ENCODE assay signal across 13 cellular contexts in the genomic region with DNA sequence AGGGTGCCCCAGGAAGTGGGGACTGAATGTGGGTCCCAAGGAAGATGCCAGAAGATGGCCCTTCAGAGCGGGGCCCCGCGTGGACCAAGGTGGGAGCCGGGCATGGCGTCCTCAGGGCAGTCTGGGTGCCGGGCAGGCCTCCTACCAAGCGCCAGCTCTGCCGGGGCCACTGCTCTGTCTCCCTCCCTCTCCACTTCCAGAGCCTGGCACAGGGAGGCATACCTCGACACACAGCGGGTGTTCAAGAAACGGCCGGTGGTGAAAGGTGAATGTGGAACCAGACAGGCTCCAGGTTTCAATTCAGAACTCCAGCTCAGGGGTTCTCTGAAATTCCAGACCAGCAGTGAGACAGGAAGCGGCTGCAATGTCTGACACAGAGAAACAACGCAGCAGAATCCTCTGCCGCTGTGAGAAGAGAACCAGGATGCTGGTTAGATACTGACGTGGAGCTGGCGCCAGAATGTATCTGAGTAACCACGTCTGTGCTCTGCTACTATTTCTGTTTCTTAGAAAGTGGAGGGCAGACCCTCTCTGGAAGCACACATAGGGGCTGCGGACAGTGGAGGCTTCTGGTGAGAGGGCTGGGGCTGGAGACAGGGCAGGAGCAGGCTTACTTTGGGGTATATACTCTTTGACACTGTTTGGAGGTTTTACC. TPM values are rescaled to one million over a fixed set of nuclear protein-coding genes. Genes with fewer than 3 reads are reported as not detected.
DNase-seq lines count a peak whose midpoint lies in the region; ATAC-seq, FAIRE-seq and TF ChIP-seq lines count a peak whose summit lies in the region.
"Had no signal": no experiment of that assay in that cellular context is flagged by ENCODE, and none has a peak within 500 bp of the region (broad histone marks: within the 10 kb centered on the region; RNA-seq: fewer than 3 reads in every experiment).

No MANE protein-coding gene starts in this region.

- DNase-seq in Caco-2 (no peak), T-helper 17 cell (no peak), fibroblast of villous mesenchyme (ENCODE audit: low read depth) (peak; percentile 27), pancreas (no peak), NCI-H1694 treated with DMSO at 0.1 percent for 48 hours (lab: John Stamatoyannopoulos, UW) (no peak), NCI-H2196 (lab: John Stamatoyannopoulos, UW; ENCODE audit: unreplicated experiment) (no peak)
- no peak for DNase-seq in stimulated activated CD4-positive, alpha-beta T cell treated with anti-CD3 and anti-CD28 coated beads, Interleukin-4, amount 100 ng/mL, for 1 hour
- DNase-seq: activated CD4-positive, alpha-beta T cell treated with anti-CD3 and anti-CD28 coated beads for 4 hours; activated naive CD8-positive, alpha-beta T cell treated with anti-CD3 and anti-CD28 coated beads, Interleukin-2, amount 10 ng/mL, durations not matched to agents 7 days and 5 days; esophagus squamous epithelium; HCEC 1CT had no signal

- WGBS in pancreas, 2 donors: 62 to 64% methylated on average over 19 of the region's 19 CpGs

- H3K36me3 Mint-ChIP-seq in Caco-2 (ENCODE audit: insufficient read depth, unreplicated experiment) (no peaks in the 10 kb centered on the region), T-helper 17 cell (ENCODE audit: low read depth) (no peaks in the 10 kb centered on the region)
- H3K36me3 Mint-ChIP-seq: activated naive CD8-positive, alpha-beta T cell treated with anti-CD3 and anti-CD28 coated beads, Interleukin-2, amount 10 ng/mL, durations not matched to agents 7 days and 5 days had no signal

- H3K4me3 ChIP-seq in Caco-2 (ENCODE audit: low read depth, low read length) (no peak overlapping the region), fibroblast of villous mesenchyme (ENCODE audit: low read depth, low read length) (no peak overlapping the region), pancreas (no peak overlapping the region)

- H3K36me3 ChIP-seq in Caco-2 (ENCODE audit: control insufficient read depth, insufficient read depth, low read length): no peaks in the 10 kb centered on the region
- H3K36me3 ChIP-seq in pancreas: no peaks in the 10 kb centered on the region
- H3K36me3 ChIP-seq: esophagus squamous epithelium had no signal

- H3K27ac ChIP-seq in pancreas: no peak overlapping the region

- H3K27me3 Mint-ChIP-seq in Caco-2 (ENCODE audit: insufficient read depth, unreplicated experiment) (peaks cover 4% of the 10 kb centered on the region), T-helper 17 cell (peaks cover 21% of the 10 kb centered on the region)

- H3K4me3 Mint-ChIP-seq in Caco-2 (ENCODE audit: unreplicated experiment) (peak overlapping the region; percentile 31), T-helper 17 cell (no peak overlapping the region)
- H3K4me3 Mint-ChIP-seq: activated naive CD8-positive, alpha-beta T cell treated with anti-CD3 and anti-CD28 coated beads, Interleukin-2, amount 10 ng/mL, durations not matched to agents 7 days and 5 days had no signal

- BruUV-seq in Caco-2 (replicated peaks; lab: Mats Ljungman, UMichigan): no TSS peak

- ATAC-seq in T-helper 17 cell (no peak), pancreas (peak in 3 of 4 donors; percentile 30 to 47 (median 33)), GM19351 (IDR thresholded peaks at IDR 0.05; ENCODE audit: unreplicated experiment) (no peak)

- intact Hi-C loops in Caco-2 (cut with micrococcal nuclease; ENCODE audit: unreplicated experiment) (no loop called here), pancreas (cut with DNase I) (loop anchor here in 1 of 3 donors (10.0 kb wide), 1 partner anchor 368 kb away; no protein-coding TSS in a partner anchor)

- no peak overlapping the region for H3K27ac Mint-ChIP-seq in Caco-2 (ENCODE audit: unreplicated experiment)
- peak overlapping the region; percentile 61 for H3K27ac Mint-ChIP-seq in T-helper 17 cell

- no peak for FAIRE-seq in pancreas (lab: Jason Lieb, UNC)

- no peaks in the 10 kb centered on the region for H3K4me1 Mint-ChIP-seq in Caco-2 (ENCODE audit: low read depth, unreplicated experiment)
- peaks cover 7% of the 10 kb centered on the region for H3K4me1 Mint-ChIP-seq in T-helper 17 cell

- H3K9me3 Mint-ChIP-seq in Caco-2 (ENCODE audit: unreplicated experiment): no peaks in the 10 kb centered on the region

- H3K27me3 ChIP-seq in Caco-2 (replicated peaks; ENCODE audit: control insufficient read depth, insufficient read depth, low read length) (no peaks in the 10 kb centered on the region), pancreas (peaks cover 0 to 4% (median 0%) of the 10 kb centered on the region in 4 donors)

- no peaks in the 10 kb centered on the region for H3K9me3 ChIP-seq in Caco-2
- no peaks in the 10 kb centered on the region for H3K9me3 ChIP-seq in T-helper 17 cell (ENCODE audit: control insufficient read depth, low read length, poor library complexity, severe bottlenecking)
- H3K9me3 ChIP-seq in pancreas: no peaks in the 10 kb centered on the region
- H3K9me3 ChIP-seq: esophagus squamous epithelium had no signal

- POLR2A ChIA-PET in Caco-2 (lab: Charles Lee): interaction anchor here (0.5 kb wide), 1 partner anchor 667 kb away, joined by 3 read pairs; no protein-coding TSS in a partner anchor

- H3K4me1 ChIP-seq in Caco-2: no peaks in the 10 kb centered on the region
- H3K4me1 ChIP-seq in pancreas: peaks cover 0 to 3% (median 0%) of the 10 kb centered on the region in 3 donors

- TF ChIP-seq CTCF in Caco-2 (IDR thresholded peaks at IDR 0.05; ENCODE audit: insufficient read depth in 1 of 2, low read depth in 1 of 2, low read length in 1 of 2, severe bottlenecking in 1 of 2, unreplicated experiment in 1 of 2) (no peak), fibroblast of villous mesenchyme (IDR thresholded peaks at IDR 0.05; ENCODE audit: insufficient read depth, low read depth, low read length) (no peak), pancreas (IDR thresholded peaks at IDR 0.05) (no peak)

- CTCF ChIA-PET in Caco-2 (lab: Charles Lee): no interaction called here

RNA-seq across cellular contexts. Expression of a gene that starts 12.8 kb away (rescaled TPM):
- not detected in 2 replicates for total RNA-seq in Caco-2 (2022)
- total RNA-seq in T-helper 17 cell: 1 to 10 TPM; 1.2 to 1.5 TPM
- not detected in 2 replicates for total RNA-seq in fibroblast of villous mesenchyme
- total RNA-seq in pancreas: not detected
- polyA plus RNA-seq in pancreas: not detected
- total RNA-seq: activated naive CD8-positive, alpha-beta T cell treated with anti-CD3 and anti-CD28 coated beads, Interleukin-2, amount 10 ng/mL, durations not matched to agents 7 days and 5 days; esophagus squamous epithelium; subcutaneous adipose tissue had no signal

Comparison
In these comparisons a context has a peak if more than half of its experiments do, and no peak if none do; other contexts are left out.
1. ATAC-seq: peak in pancreas (3 of 4); none in T-helper 17 cell (single experiment) and GM19351 (single experiment).